Comparison of ENCODE assay signal across 21 cellular contexts in the genomic region with DNA sequence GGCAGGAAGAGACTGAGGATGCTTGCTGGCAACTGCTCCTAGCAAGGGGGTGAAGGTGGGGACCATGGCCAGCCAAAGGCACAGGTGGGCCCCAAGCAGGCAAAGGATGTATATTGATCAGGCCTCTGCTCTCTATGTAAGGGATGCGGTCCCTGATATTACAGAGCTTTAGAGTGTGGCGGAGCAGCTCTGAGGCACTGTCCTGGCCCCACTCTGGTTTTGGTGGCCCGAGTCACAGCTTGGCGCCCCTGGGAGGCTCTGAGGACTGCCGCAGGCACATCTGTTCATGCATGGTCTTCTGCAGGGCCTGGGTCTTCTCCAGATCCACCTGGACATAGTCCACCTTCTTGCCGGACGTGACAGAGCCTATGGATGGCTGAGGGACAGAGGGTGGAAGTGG. TPM values are rescaled to one million over a fixed set of nuclear protein-coding genes. Genes with fewer than 3 reads are reported as not detected.
DNase-seq lines count a peak whose midpoint lies in the region; ATAC-seq and TF ChIP-seq lines count a peak whose summit lies in the region.
"Had no signal": no experiment of that assay in that cellular context is flagged by ENCODE, and none has a peak within 500 bp of the region (broad histone marks: within the 10 kb centered on the region; RNA-seq: fewer than 3 reads in every experiment).

No MANE protein-coding gene starts in this region.

- H3K4me3 ChIP-seq in right atrium auricular region = no peak overlapping the region
- H3K4me3 ChIP-seq in heart right ventricle = no peak overlapping the region
- H3K4me3 ChIP-seq: A549 had no signal

- H3K4me1 Mint-ChIP-seq in activated T-helper 2 cell treated with anti-CD3 and anti-CD28 coated beads, Interferon-gamma antibody, Interleukin-2, Interleukin-4, amounts not matched to agents 10 μg/mL and 5 μg/mL and 100 μg/mL, durations not matched to agents 14 hours and 24 hours and 36 hours (ENCODE audit: low read depth) = no peaks in the 10 kb centered on the region
- H3K4me1 Mint-ChIP-seq: H9, IgD-negative memory B cell had no signal

- no peak overlapping the region for H3K27ac Mint-ChIP-seq in activated T-helper 2 cell treated with anti-CD3 and anti-CD28 coated beads, Interferon-gamma antibody, Interleukin-2, Interleukin-4, amounts not matched to agents 10 μg/mL and 5 μg/mL and 100 μg/mL, durations not matched to agents 14 hours and 24 hours and 36 hours
- H3K27ac Mint-ChIP-seq: CD8-positive, alpha-beta T cell; H9; IgD-negative memory B cell had no signal

- no peaks in the 10 kb centered on the region for H3K9me3 ChIP-seq in right atrium auricular region
- no peaks in the 10 kb centered on the region for H3K9me3 ChIP-seq in heart right ventricle
- H3K9me3 ChIP-seq: A549 had no signal

- H3K36me3 Mint-ChIP-seq in activated T-helper 2 cell treated with anti-CD3 and anti-CD28 coated beads, Interferon-gamma antibody, Interleukin-2, Interleukin-4, amounts not matched to agents 10 μg/mL and 5 μg/mL and 100 μg/mL, durations not matched to agents 14 hours and 24 hours and 36 hours (ENCODE audit: low read depth) = no peaks in the 10 kb centered on the region
- H3K36me3 Mint-ChIP-seq: CD8-positive, alpha-beta T cell; IgD-negative memory B cell had no signal

- no peaks in the 10 kb centered on the region for H3K27me3 Mint-ChIP-seq in activated T-helper 2 cell treated with anti-CD3 and anti-CD28 coated beads, Interferon-gamma antibody, Interleukin-2, Interleukin-4, amounts not matched to agents 10 μg/mL and 5 μg/mL and 100 μg/mL, durations not matched to agents 14 hours and 24 hours and 36 hours (ENCODE audit: low read depth)

- H3K27ac ChIP-seq in right atrium auricular region (no peak overlapping the region), heart right ventricle (no peak overlapping the region)
- H3K27ac ChIP-seq: 22Rv1, A549 had no signal

- intact Hi-C loops in heart right ventricle (cut with DNase I) = no loop called here
- intact Hi-C loops in activated T-helper 2 cell treated with anti-CD3 and anti-CD28 coated beads, Interferon-gamma antibody, Interleukin-2, Interleukin-4, amounts not matched to agents 10 μg/mL and 5 μg/mL and 100 μg/mL, durations not matched to agents 14 hours and 24 hours and 36 hours (cut with micrococcal nuclease) = no loop called here

- H3K27me3 ChIP-seq in right atrium auricular region (no peaks in the 10 kb centered on the region), heart right ventricle (peaks cover 0 to 16% (median 4%) of the 10 kb centered on the region in 7 donors)

- H3K36me3 ChIP-seq in right atrium auricular region (no peaks in the 10 kb centered on the region), heart right ventricle (no peaks in the 10 kb centered on the region)

- no peak overlapping the region for H3K4me3 Mint-ChIP-seq in activated T-helper 2 cell treated with anti-CD3 and anti-CD28 coated beads, Interferon-gamma antibody, Interleukin-2, Interleukin-4, amounts not matched to agents 10 μg/mL and 5 μg/mL and 100 μg/mL, durations not matched to agents 14 hours and 24 hours and 36 hours (ENCODE audit: low read depth)
- H3K4me3 Mint-ChIP-seq: CD8-positive, alpha-beta T cell; H9; IgD-negative memory B cell had no signal

- DNase-seq in right atrium auricular region (ENCODE audit: low spot score) = peak; percentile 50
- DNase-seq in heart right ventricle = no peak
- DNase-seq in activated T-helper 2 cell treated with anti-CD3 and anti-CD28 coated beads, Interferon-gamma antibody, Interleukin-2, Interleukin-4, amounts not matched to agents 10 μg/mL and 5 μg/mL and 100 μg/mL, durations not matched to agents 14 hours and 24 hours and 36 hours (ENCODE audit: low spot score) = peak; percentile 4
- peak; percentile 4 for DNase-seq in iPS-NIHi7 (ENCODE audit: extremely low spot score)
- no peak for DNase-seq in SW480 (ENCODE audit: low spot score)
- no peak for DNase-seq in activated effector memory CD4-positive, alpha-beta T cell treated with anti-CD3 and anti-CD28 coated beads, Interleukin-2, amount 50 U/mL, for 16 hours
- no peak for DNase-seq in NOMO-1 treated with DMSO at 0.1 percent for 48 hours (lab: John Stamatoyannopoulos, UW; ENCODE audit: unreplicated experiment)
- DNase-seq: AML-193, Calu3, DMS 273 treated with DMSO at 0.1 percent for 48 hours, DMS53, DND-41, H9, KBM-7 had no signal

- H3K9me3 Mint-ChIP-seq in activated T-helper 2 cell treated with anti-CD3 and anti-CD28 coated beads, Interferon-gamma antibody, Interleukin-2, Interleukin-4, amounts not matched to agents 10 μg/mL and 5 μg/mL and 100 μg/mL, durations not matched to agents 14 hours and 24 hours and 36 hours = no peaks in the 10 kb centered on the region
- H3K9me3 Mint-ChIP-seq: CD8-positive, alpha-beta T cell; IgD-negative memory B cell had no signal

- no peak for TF ChIP-seq CTCF in right atrium auricular region (IDR thresholded peaks at IDR 0.05)
- TF ChIP-seq CTCF in heart right ventricle (IDR thresholded peaks at IDR 0.05) = no peak

- no peak for ATAC-seq in heart right ventricle
- ATAC-seq in GM21576 (IDR thresholded peaks at IDR 0.05; ENCODE audit: unreplicated experiment) = no peak
- ATAC-seq: A549; CD8-positive, alpha-beta T cell; HepG2 had no signal

- H3K4me1 ChIP-seq in right atrium auricular region (no peaks in the 10 kb centered on the region), heart right ventricle (no peaks in the 10 kb centered on the region)
- H3K4me1 ChIP-seq: A549 had no signal

- WGBS in heart right ventricle, 2 donors = 80 to 83% methylated on average over 7 of the region's 7 CpGs

RNA-seq across cellular contexts. Expression of gene GAB4, which starts 45.5 kb away (rescaled TPM):
- total RNA-seq in right atrium auricular region = not detected
- total RNA-seq in heart right ventricle = not detected
- polyA plus RNA-seq in heart right ventricle = not detected
- 0.07 TPM in 1 of 2 replicates, not detected in the other for total RNA-seq in activated T-helper 2 cell treated with anti-CD3 and anti-CD28 coated beads, Interferon-gamma antibody, Interleukin-2, Interleukin-4, amounts not matched to agents 10 μg/mL and 5 μg/mL and 100 μg/mL, durations not matched to agents 14 hours and 24 hours and 36 hours
- total RNA-seq: Calu3, H9, HepG2 had no signal
- polyA plus RNA-seq: A549, BJ, HepG2, IgD-negative memory B cell had no signal

Comparison
In these comparisons a context has a peak if more than half of its experiments do, and no peak if none do; other contexts are left out.
1. DNase-seq: peak in right atrium auricular region (single experiment), activated T-helper 2 cell treated with anti-CD3 and anti-CD28 coated beads, Interferon-gamma antibody, Interleukin-2, Interleukin-4, amounts not matched to agents 10 μg/mL and 5 μg/mL and 100 μg/mL, durations not matched to agents 14 hours and 24 hours and 36 hours (single experiment) and iPS-NIHi7 (single experiment); none in heart right ventricle (0 of 2), SW480 (single experiment), activated effector memory CD4-positive, alpha-beta T cell treated with anti-CD3 and anti-CD28 coated beads, Interleukin-2, amount 50 U/mL, for 16 hours (single experiment) and NOMO-1 treated with DMSO at 0.1 percent for 48 hours (single experiment).